8 cellular contexts compared by ENCODE assay signal in the genomic region with DNA sequence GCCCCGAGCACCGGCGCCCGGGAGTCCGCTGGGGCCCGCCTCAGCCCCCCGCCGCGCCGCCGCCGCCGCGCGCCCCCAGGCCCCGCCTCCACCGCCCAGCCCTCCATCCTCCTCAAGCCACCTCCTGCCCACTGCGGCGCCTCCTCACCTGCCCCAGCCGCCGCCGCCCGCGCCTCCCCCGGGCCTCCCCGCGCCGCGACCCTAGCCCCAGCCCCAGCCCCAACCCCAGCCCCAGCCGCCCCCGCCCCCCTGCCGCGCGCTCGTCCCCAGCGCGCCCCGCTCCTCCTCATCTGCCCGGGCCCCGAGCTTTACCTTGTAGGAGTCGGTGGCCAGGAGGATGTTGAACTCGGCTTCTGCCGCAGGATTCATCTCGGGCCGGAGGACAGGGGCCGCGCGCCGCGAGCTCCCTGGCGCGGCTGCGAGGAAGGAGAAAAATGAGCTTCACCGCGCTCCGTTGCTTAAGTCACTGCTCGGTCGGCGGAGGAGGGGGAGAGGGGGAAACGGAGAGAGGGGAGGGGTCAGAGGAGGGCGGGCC. TPM values are rescaled to one million over a fixed set of nuclear protein-coding genes. Genes with fewer than 3 reads are reported as not detected.
A peak's percentile ranks its signal among the peaks of the same experiment; 100 is the strongest.
DNase-seq lines count a peak whose midpoint lies in the region; ATAC-seq and TF ChIP-seq lines count a peak whose summit lies in the region.

A gene (minus strand): TSS at position 468 of the 535 bp plus-strand sequence. CDS start 99 bp downstream, at position 369.

- H3K9me3 ChIP-seq in right atrium auricular region = no peaks in the 10 kb centered on the region
- no peaks in the 10 kb centered on the region for H3K9me3 ChIP-seq in gastrocnemius medialis

- H3K4me1 ChIP-seq in right atrium auricular region = peaks cover 0 to 36% of the 10 kb centered on the region in 2 donors
- H3K4me1 ChIP-seq in gastrocnemius medialis = peaks cover 18 to 30% of the 10 kb centered on the region in 2 donors

- in situ Hi-C loops in gastrocnemius medialis (cut with MboI; ENCODE audit: low sequenced_read_pairs in 4 of 4) = loop anchor here in 3 of 4 donors (10.0 to 25.0 kb wide), 4 partner anchors 97 to 878 kb away; a partner anchor contains a TSS

- intact Hi-C loops in gastrocnemius medialis (cut with DNase I; ENCODE audit: low total_unique reads) = loop anchor here (1.0 to 10.0 kb wide), 13 partner anchors 68 to 1610 kb away; a partner anchor contains a TSS

- TF ChIP-seq POLR2A in gastrocnemius medialis (IDR thresholded peaks at IDR 0.05) = peak; percentile 87 to 92

- TF ChIP-seq CTCF in right atrium auricular region (IDR thresholded peaks at IDR 0.05) (no peak), gastrocnemius medialis (IDR thresholded peaks at IDR 0.05 in 4 of 5, conservative IDR thresholded peaks at IDR 0.05 in 1 of 5) (no peak)

- peak; percentile 22 for ATAC-seq in HG02798 (IDR thresholded peaks at IDR 0.05; ENCODE audit: poor library complexity, unreplicated experiment)
- ATAC-seq in gastrocnemius medialis = peak; percentile 41 to 87

- peak within 1 kb of the TSS; percentile 98 for H3K27ac ChIP-seq in right atrium auricular region
- peak within 1 kb of the TSS; percentile 87 to 98 (median 97) for H3K27ac ChIP-seq in gastrocnemius medialis

- H3K4me3 ChIP-seq in right atrium auricular region = peak within 1 kb of the TSS; percentile 81 to 84
- peak within 1 kb of the TSS; percentile 73 to 85 (median 78) for H3K4me3 ChIP-seq in gastrocnemius medialis

- DNase-seq in NK-92 treated with Interleukin-12 subunit alpha and Interleukin-12 subunit beta, amount 100 ng/mL, for 24 hours (lab: John Stamatoyannopoulos, UW) = peak; percentile 78
- DNase-seq in NK-92 (lab: John Stamatoyannopoulos, UW; ENCODE audit: unreplicated experiment) (no peak), NCI-H774 (lab: John Stamatoyannopoulos, UW) (peak; percentile 47), right atrium auricular region (ENCODE audit: low spot score) (peak; percentile 59), gastrocnemius medialis (peak in 1 of 2 donors; percentile 14), NCI-H187 treated with DMSO at 0.1 percent for 48 hours (lab: John Stamatoyannopoulos, UW) (no peak)
- peak; percentile 5 for DNase-seq in activated naive CD8-positive, alpha-beta T cell treated with anti-CD3 and anti-CD28 coated beads, Interleukin-2, amount 50 U/mL, for 16 hours (ENCODE audit: low read depth, low spot score)

- H3K36me3 ChIP-seq in right atrium auricular region (no peaks in the 10 kb centered on the region), gastrocnemius medialis (no peaks in the 10 kb centered on the region)

- H3K27me3 ChIP-seq in right atrium auricular region (no peaks in the 10 kb centered on the region), gastrocnemius medialis (no peaks in the 10 kb centered on the region)

RNA-seq across cellular contexts. Expression of the gene that starts here (rescaled TPM):
- 100 to 1,000 TPM; 143 to 194 TPM for total RNA-seq in right atrium auricular region
- 100 to 1,000 TPM; 107 to 199 (median 159) TPM for total RNA-seq in gastrocnemius medialis

Comparison
In these comparisons a context has a peak if more than half of its experiments do, and no peak if none do; other contexts are left out.
1. DNase-seq: peak in NK-92 treated with Interleukin-12 subunit alpha and Interleukin-12 subunit beta, amount 100 ng/mL, for 24 hours (single experiment), NCI-H774 (single experiment), activated naive CD8-positive, alpha-beta T cell treated with anti-CD3 and anti-CD28 coated beads, Interleukin-2, amount 50 U/mL, for 16 hours (single experiment) and right atrium auricular region (single experiment); none in NK-92 (single experiment) and NCI-H187 treated with DMSO at 0.1 percent for 48 hours (single experiment).